ENCODE assay signal across 14 cellular contexts in the genomic region with DNA sequence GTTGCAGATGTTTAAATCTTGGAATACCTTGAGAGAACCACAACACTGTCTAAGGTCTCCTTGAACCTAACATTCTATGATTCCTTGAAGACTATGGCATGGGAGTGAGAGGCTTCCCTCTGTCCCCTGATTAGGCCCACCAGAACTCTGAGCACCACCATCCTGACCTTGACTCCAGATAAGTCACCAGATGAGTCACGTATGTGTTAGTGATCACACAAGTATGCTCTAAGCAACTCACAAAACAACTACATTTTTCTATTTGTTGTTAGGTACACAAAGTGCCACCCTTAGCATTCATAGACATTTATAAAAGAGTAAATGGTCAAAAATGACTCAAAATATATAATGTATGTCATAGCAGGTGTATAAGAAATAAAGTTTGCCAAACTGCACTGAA.
"Had no signal": no experiment of that assay in that cellular context is flagged by ENCODE, and none has a peak within 500 bp of the region (broad histone marks: within the 10 kb centered on the region; RNA-seq: fewer than 3 reads in every experiment).

No MANE protein-coding gene starts in this region.

- H3K27me3 ChIP-seq: cardiac muscle cell had no signal

- H3K27ac ChIP-seq: cardiac muscle cell had no signal

- ATAC-seq: activated T-cell treated with anti-CD3 and anti-CD28 coated beads, Interleukin-2, amount 50 U/mL, for 72 hours; stimulated activated naive CD8-positive, alpha-beta T cell treated with anti-CD3 and anti-CD28 coated beads, Interleukin-15, Interleukin-2, amounts not matched to agents 100 U/mL and 50 U/mL, for 24 hours; T-helper 17 cell had no signal

- H3K36me3 ChIP-seq: cardiac muscle cell had no signal

- DNase-seq: activated B cell treated with CpG ODN at 0.5 μM for 24 hours; activated CD4-positive, alpha-beta T cell treated with anti-CD3 and anti-CD28 coated beads, Interleukin-2, amount 10 ng/mL, durations not matched to agents 7 days and 5 days; activated CD8-positive, alpha-beta memory T cell treated with anti-CD3 and anti-CD28 coated beads, Interleukin-2, amount 50 U/mL, for 48 hours; activated gamma-delta T cell; activated naive CD8-positive, alpha-beta T cell treated with anti-CD3 and anti-CD28 coated beads, Interleukin-2, amount 10 ng/mL, durations not matched to agents 7 days and 5 days; activated T-cell treated with anti-CD3 and anti-CD28 coated beads, Interleukin-2, amount 50 U/mL, for 72 hours; glutamatergic neuron; kidney glomerular epithelial cell; nucleus accumbens; posterior cingulate gyrus; stimulated activated CD4-positive, alpha-beta T cell treated with anti-CD3 and anti-CD28 coated beads, Interleukin-4, amount 100 ng/mL, for 24 hours; stimulated activated naive CD8-positive, alpha-beta T cell treated with anti-CD3 and anti-CD28 coated beads, Interleukin-15, Interleukin-2, amounts not matched to agents 100 U/mL and 50 U/mL, for 24 hours; T-helper 17 cell had no signal

- H3K4me3 ChIP-seq: cardiac muscle cell had no signal
